Comparison of ENCODE assay signal across 8 cellular contexts in the genomic region with DNA sequence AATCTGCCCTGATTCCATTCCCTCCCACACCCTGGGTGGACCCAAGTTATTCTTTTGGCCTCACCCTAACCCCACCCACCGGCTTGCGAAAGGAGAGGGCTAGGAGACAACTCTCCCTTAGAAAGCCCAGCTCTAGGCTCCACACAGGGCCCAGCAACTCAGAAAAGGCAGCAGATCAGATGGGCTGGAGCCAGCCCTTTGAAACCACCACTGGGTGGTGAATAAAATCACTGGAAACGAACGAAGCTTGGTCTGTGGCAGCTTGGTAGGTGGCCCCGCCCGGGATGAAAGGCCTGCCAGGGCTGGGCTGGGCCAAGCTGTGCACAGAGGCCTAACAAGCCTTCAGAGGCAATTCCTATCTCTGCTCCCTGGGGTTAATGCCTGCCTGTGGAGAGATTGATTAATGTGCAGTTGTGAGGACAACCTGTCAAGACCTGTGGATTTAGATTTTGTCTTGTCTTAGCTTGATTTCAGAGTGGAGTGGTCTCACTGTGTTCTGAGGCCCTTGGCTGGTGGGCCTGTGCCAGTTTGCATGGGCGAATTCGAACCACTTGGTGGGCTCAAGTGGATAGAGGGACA. TPM values are rescaled to one million over a fixed set of nuclear protein-coding genes. Genes with fewer than 3 reads are reported as not detected.
DNase-seq lines count a peak whose midpoint lies in the region; ATAC-seq and TF ChIP-seq lines count a peak whose summit lies in the region.

No MANE protein-coding gene starts in this region.

- no peak overlapping the region for H3K9ac ChIP-seq in parathyroid adenoma
- no peak overlapping the region for H3K9ac ChIP-seq in SK-N-SH

- peaks cover 73% of the 10 kb centered on the region for H3K4me1 ChIP-seq in CD4-positive, alpha-beta memory T cell (ENCODE audit: insufficient read depth, low read length)
- H3K4me1 ChIP-seq in Panc1 (ENCODE audit: control insufficient read depth, insufficient read depth, low read length) (peaks cover 49% of the 10 kb centered on the region), esophagus squamous epithelium (peaks cover 39 to 92% (median 67%) of the 10 kb centered on the region in 3 donors), parathyroid adenoma (peaks cover 4% of the 10 kb centered on the region), BE2C (no peaks in the 10 kb centered on the region), SK-N-SH (ENCODE audit: control insufficient read depth in 1 of 2, insufficient read depth in 2 of 2, low read depth in 1 of 2, low read length in 1 of 2) (peaks cover 9 to 13% of the 10 kb centered on the region in 2 experiments; a peak in 2 of 4 replicates)

- H3K4me2 ChIP-seq in parathyroid adenoma (ENCODE audit: low read length), result no peak overlapping the region
- no peak overlapping the region for H3K4me2 ChIP-seq in SK-N-SH

- TF ChIP-seq RAD21 in SK-N-SH (IDR thresholded peaks at IDR 0.05; ENCODE audit: low read length), result no peak

- H3K27ac Mint-ChIP-seq in CD4-positive, alpha-beta memory T cell, result peak overlapping the region; percentile 81 to 87 (median 83)

- no peaks in the 10 kb centered on the region for H3K9me3 Mint-ChIP-seq in CD4-positive, alpha-beta memory T cell

- H3K27me3 Mint-ChIP-seq in CD4-positive, alpha-beta memory T cell, result no peaks in the 10 kb centered on the region

- DNase-seq in CD4-positive, alpha-beta memory T cell, result peak in 1 of 5 donors; percentile 26
- DNase-seq in Panc1 (ENCODE audit: low read depth, low spot score), result no peak
- DNase-seq in esophagus squamous epithelium (lab: John Stamatoyannopoulos, UW), result no peak
- DNase-seq in BE2C, result no peak
- no peak for DNase-seq in OCI-M2 (lab: John Stamatoyannopoulos, UW; ENCODE audit: unreplicated experiment)
- DNase-seq in SK-N-SH, result no peak

- H3K36me3 ChIP-seq in CD4-positive, alpha-beta memory T cell (ENCODE audit: insufficient read depth, low read length), result no peaks in the 10 kb centered on the region
- H3K36me3 ChIP-seq in Panc1 (ENCODE audit: control insufficient read depth, insufficient read depth, low read length), result no peaks in the 10 kb centered on the region
- H3K36me3 ChIP-seq in esophagus squamous epithelium, result no peaks in the 10 kb centered on the region
- H3K36me3 ChIP-seq in parathyroid adenoma (ENCODE audit: control insufficient read depth, insufficient read depth, low read length), result no peaks in the 10 kb centered on the region
- no peaks in the 10 kb centered on the region for H3K36me3 ChIP-seq in BE2C
- H3K36me3 ChIP-seq in SK-N-SH (replicated peaks in 1 of 2; ENCODE audit: control insufficient read depth in 1 of 2, insufficient read depth in 2 of 2, low read length in 1 of 2), result no peaks in the 10 kb centered on the region

- peaks cover 21% of the 10 kb centered on the region for H3F3A ChIP-seq in SK-N-SH (replicated peaks; ENCODE audit: insufficient read depth)

- peaks cover 48 to 82% (median 69%) of the 10 kb centered on the region in 4 donors for H3K4me1 Mint-ChIP-seq in CD4-positive, alpha-beta memory T cell

- H3K27ac ChIP-seq in CD4-positive, alpha-beta memory T cell (ENCODE audit: low read depth, low read length), result no peak overlapping the region
- H3K27ac ChIP-seq in Panc1 (ENCODE audit: low read length), result peak overlapping the region; percentile 83
- H3K27ac ChIP-seq in esophagus squamous epithelium, result peak overlapping the region; percentile 89 to 93 (median 92)
- H3K27ac ChIP-seq in parathyroid adenoma, result no peak overlapping the region
- H3K27ac ChIP-seq in SK-N-SH (ENCODE audit: low read depth in 2 of 2, low read length in 1 of 2), result no peak overlapping the region; a peak in 1 of 4 replicates

- POLR2A ChIA-PET in CD4-positive, alpha-beta memory T cell (lab: Charles Lee; ENCODE audit: partially characterized antibody), result interaction anchor here (1.0 to 25.1 kb wide), 9 partner anchors 9 to 307 kb away, joined by 3 to 580 read pairs (median 3); a partner anchor contains a TSS
- POLR2A ChIA-PET in Panc1 (lab: Charles Lee) (no interaction called here), SK-N-SH (lab: Yijun Ruan, JAX) (no interaction called here)

- no peaks in the 10 kb centered on the region for H3K79me2 ChIP-seq in parathyroid adenoma
- H3K79me2 ChIP-seq in SK-N-SH (ENCODE audit: insufficient read depth), result no peaks in the 10 kb centered on the region

- TF ChIP-seq EP300 in SK-N-SH (IDR thresholded peaks at IDR 0.05; ENCODE audit: borderline replicate concordance in 1 of 2, low read depth in 1 of 2, low read length in 1 of 2), result no peak

- peak in 2 of 4 donors; percentile 49 to 50 for TF ChIP-seq POLR2A in esophagus squamous epithelium (IDR thresholded peaks at IDR 0.05)

- no peaks in the 10 kb centered on the region for H3K9me2 ChIP-seq in SK-N-SH

- H4K20me1 ChIP-seq in SK-N-SH (ENCODE audit: insufficient read depth), result no peaks in the 10 kb centered on the region

- in situ Hi-C loops in Panc1 (cut with HindIII; ENCODE audit: low pct_unique_long_range_greater_than_20kb, low sequenced_read_pairs), result no loop called here

- intact Hi-C loops in CD4-positive, alpha-beta memory T cell (cut with micrococcal nuclease), result loop anchor here (2.0 kb wide), 3 partner anchors 15 to 195 kb away; a partner anchor contains a TSS
- intact Hi-C loops in Panc1 (cut with micrococcal nuclease; ENCODE audit: unreplicated experiment), result no loop called here
- intact Hi-C loops in esophagus squamous epithelium (cut with DNase I), result no loop called here

- BruUV-seq in Panc1 (replicated peaks; lab: Mats Ljungman, UMichigan), result no TSS peak

- ATAC-seq in Panc1, result peak; percentile 66
- no peak for ATAC-seq in GM21825 (IDR thresholded peaks at IDR 0.05; ENCODE audit: unreplicated experiment)

- TF ChIP-seq CTCF in Panc1 (IDR thresholded peaks at IDR 0.05) (no peak), esophagus squamous epithelium (IDR thresholded peaks at IDR 0.05) (peak in 3 of 6 experiments; percentile 13 to 37 (median 37)), parathyroid adenoma (IDR thresholded peaks at IDR 0.05) (no peak), BE2C (IDR thresholded peaks at IDR 0.05; ENCODE audit: low read depth, low read length) (no peak), SK-N-SH (IDR thresholded peaks at IDR 0.05) (no peak)

- CTCF ChIA-PET in CD4-positive, alpha-beta memory T cell (lab: Charles Lee; ENCODE audit: partially characterized antibody), result interaction anchor here (1.0 to 12.7 kb wide), 6 partner anchors 9 to 307 kb away, joined by 3 to 251 read pairs (median 16); a partner anchor contains a TSS
- CTCF ChIA-PET in Panc1 (lab: Charles Lee), result interaction anchor here (0.6 kb wide), 1 partner anchor 60 kb away, joined by 4 read pairs; no protein-coding TSS in a partner anchor
- CTCF ChIA-PET in SK-N-SH (lab: Yijun Ruan, JAX), result interaction anchor here (1.7 to 2.8 kb wide), 2 partner anchors 33 to 307 kb away, joined by 5 to 12 read pairs; no protein-coding TSS in a partner anchor

- H2AFZ ChIP-seq in parathyroid adenoma (peak overlapping the region; percentile 3), SK-N-SH (ENCODE audit: low read depth) (no peak overlapping the region)

- H3K9me3 ChIP-seq in CD4-positive, alpha-beta memory T cell (ENCODE audit: control insufficient read depth in 1 of 2, low read length in 2 of 2), result no peaks in the 10 kb centered on the region
- H3K9me3 ChIP-seq in Panc1 (ENCODE audit: control insufficient read depth, insufficient read depth, low read depth, low read length), result no peaks in the 10 kb centered on the region
- H3K9me3 ChIP-seq in esophagus squamous epithelium, result no peaks in the 10 kb centered on the region
- H3K9me3 ChIP-seq in parathyroid adenoma (ENCODE audit: control insufficient read depth, low read length), result no peaks in the 10 kb centered on the region
- H3K9me3 ChIP-seq in BE2C, result no peaks in the 10 kb centered on the region
- no peaks in the 10 kb centered on the region for H3K9me3 ChIP-seq in SK-N-SH

- 43 to 65% methylated on average over 2 to 6 of the region's 8 CpGs for WGBS in esophagus squamous epithelium, 2 donors
- 95% methylated on average over 3 of the region's 8 CpGs for WGBS in SK-N-SH (ENCODE audit: low lambda C conversion rate)

- no peaks in the 10 kb centered on the region for H3K36me3 Mint-ChIP-seq in CD4-positive, alpha-beta memory T cell

- peak overlapping the region in 5 of 8 donors; percentile 1 to 55 (median 45) for H3K4me3 Mint-ChIP-seq in CD4-positive, alpha-beta memory T cell

- H3K4me3 ChIP-seq in CD4-positive, alpha-beta memory T cell (ENCODE audit: low read length in 2 of 2), result no peak overlapping the region
- H3K4me3 ChIP-seq in Panc1 (ENCODE audit: low read depth in 2 of 2, low read length in 2 of 2) (no peak overlapping the region), esophagus squamous epithelium (no peak overlapping the region), parathyroid adenoma (ENCODE audit: low read depth, low read length) (no peak overlapping the region), BE2C (ENCODE audit: low read depth, low read length) (no peak overlapping the region), SK-N-SH (ENCODE audit: low read depth in 2 of 2, low read length in 1 of 2) (no peak overlapping the region)

- H3K27me3 ChIP-seq in CD4-positive, alpha-beta memory T cell (ENCODE audit: insufficient read depth, low read length), result no peaks in the 10 kb centered on the region
- H3K27me3 ChIP-seq in Panc1 (ENCODE audit: control insufficient read depth, insufficient read depth, low read length) (no peaks in the 10 kb centered on the region), esophagus squamous epithelium (no peaks in the 10 kb centered on the region), parathyroid adenoma (ENCODE audit: control insufficient read depth, insufficient read depth, low read length) (no peaks in the 10 kb centered on the region), BE2C (no peaks in the 10 kb centered on the region), SK-N-SH (ENCODE audit: insufficient read depth) (no peaks in the 10 kb centered on the region)

TF ChIP-seq in SK-N-SH, 30 proteins besides CTCF, POLR2A, EP300 and RAD21:
- TF ChIP-seq EZH2phosphoT487 (IDR thresholded peaks at IDR 0.05; ENCODE audit: borderline replicate concordance, low read depth) (no peak), FOXM1 (IDR thresholded peaks at IDR 0.05; ENCODE audit: low read depth) (no peak), FOSL2 (IDR thresholded peaks at IDR 0.05; ENCODE audit: borderline replicate concordance, low read depth) (no peak)

RNA-seq across cellular contexts. Expression of a gene that starts 38.8 kb away (rescaled TPM):
- total RNA-seq in CD4-positive, alpha-beta memory T cell, result 10 to 100 TPM; 44.9 to 45.8 TPM
- polyA plus RNA-seq in CD4-positive, alpha-beta memory T cell, result 10 to 100 TPM; 33.0 to 34.6 TPM
- total RNA-seq in Panc1 (2021; ENCODE audit: unreplicated experiment) (78.4 TPM), esophagus squamous epithelium (100 to 1,000 TPM; 124 to 194 (median 153) TPM)
- 63.8 TPM for polyA plus RNA-seq in Panc1 (2012; ENCODE audit: insufficient read length)
- 21.8 TPM for polyA plus RNA-seq in BE2C (2012; ENCODE audit: insufficient read depth, insufficient read length, low read depth)
- 47.2 and 62.2 TPM in 2 replicates for polyA plus RNA-seq in SK-N-SH (2012; rRNA removed)
- polyA plus RNA-seq in SK-N-SH (2012; cell fraction: cytosol; rRNA removed), result 23.2 and 33.0 TPM in 2 replicates
- 211 and 257 TPM in 2 replicates for polyA plus RNA-seq in SK-N-SH (2012; cell fraction: nucleus; rRNA removed)

Comparison
In these comparisons a context has a peak if more than half of its experiments do, and no peak if none do; other contexts are left out.
1. H3K27ac ChIP-seq: peak in Panc1 (single experiment) and esophagus squamous epithelium (4 of 4); none in CD4-positive, alpha-beta memory T cell (single experiment), parathyroid adenoma (single experiment) and SK-N-SH (0 of 2).